In the genomic region with DNA sequence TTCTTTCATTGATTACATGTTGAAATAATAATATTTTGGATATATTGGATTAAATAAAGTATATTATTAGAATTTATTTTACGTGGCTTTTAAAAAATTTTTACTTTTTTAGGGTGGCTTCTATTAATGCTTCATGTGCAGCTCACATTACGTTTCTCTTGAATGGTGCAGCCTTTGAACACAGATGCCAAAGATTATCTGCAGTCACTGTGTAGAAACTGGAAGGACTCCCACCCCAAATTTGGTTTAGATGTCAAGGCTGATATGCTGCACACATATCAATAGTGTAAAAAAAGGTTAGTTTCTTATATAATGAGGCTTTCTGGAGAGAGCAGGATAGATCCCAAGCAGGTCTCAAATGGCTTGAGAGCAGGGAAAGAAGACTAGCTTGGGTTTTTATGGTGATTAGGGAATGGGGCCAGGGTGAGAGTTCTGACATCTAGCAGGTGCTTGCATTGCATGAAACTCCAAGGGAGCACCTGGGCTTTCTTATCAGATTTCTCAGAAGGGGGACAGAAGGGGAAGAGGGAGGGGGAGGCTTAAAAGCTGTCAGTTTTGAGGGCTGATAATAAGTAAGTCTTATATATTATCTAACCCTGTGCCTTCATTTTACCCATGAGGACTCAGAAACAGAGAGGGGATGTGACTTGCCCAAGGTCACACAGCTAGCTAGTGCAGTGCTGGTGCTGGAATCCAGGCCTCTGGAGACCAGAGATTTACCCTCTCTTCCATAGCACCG, we compare ENCODE assay signal across 19 cellular contexts.
"Had no signal": no experiment of that assay in that cellular context is flagged by ENCODE, and none has a peak within 500 bp of the region (broad histone marks: within the 10 kb centered on the region; RNA-seq: fewer than 3 reads in every experiment).

No MANE protein-coding gene starts in this region.

- H3K27me3 ChIP-seq: neutrophil, sigmoid colon, spleen had no signal

- H3K27ac ChIP-seq: neutrophil, parathyroid adenoma, sigmoid colon, spleen had no signal

- H3K9me3 ChIP-seq: neutrophil, sigmoid colon had no signal

- ATAC-seq: activated CD8-positive, alpha-beta memory T cell treated with anti-CD3 and anti-CD28 coated beads, Interleukin-2, amount 10 ng/mL, durations not matched to agents 7 days and 5 days; activated T-helper 17 cell treated with anti-CD3 and anti-CD28 coated beads, Interleukin-2, amount 50 U/mL, for 72 hours; effector memory CD8-positive, alpha-beta T cell; left cardiac atrium; naive thymus-derived CD8-positive, alpha-beta T cell; stimulated activated memory B cell treated with anti-CD40 and anti-IgM and Interleukin-4, amounts not matched to agents 10 μg/mL and 1 μg/mL and 100 μg/mL, for 72 hours had no signal

- H3K9ac ChIP-seq: parathyroid adenoma had no signal

- H3K36me3 ChIP-seq: neutrophil, sigmoid colon, spleen had no signal

- H3K4me3 Mint-ChIP-seq: activated CD4-positive, alpha-beta memory T cell treated with anti-CD3 and anti-CD28 coated beads, Interleukin-2, amount 10 ng/mL, durations not matched to agents 7 days and 5 days; activated CD8-positive, alpha-beta memory T cell treated with anti-CD3 and anti-CD28 coated beads, Interleukin-2, amount 10 ng/mL, durations not matched to agents 7 days and 5 days; activated naive CD8-positive, alpha-beta T cell treated with anti-CD3 and anti-CD28 coated beads, Interleukin-2, amount 10 ng/mL, durations not matched to agents 7 days and 5 days; activated T-helper 17 cell treated with anti-CD3 and anti-CD28 coated beads, Interleukin-2, amount 50 U/mL, for 72 hours; effector memory CD8-positive, alpha-beta T cell; naive thymus-derived CD8-positive, alpha-beta T cell; stimulated activated memory B cell treated with anti-CD40 and anti-IgM and Interleukin-4, amounts not matched to agents 10 μg/mL and 1 μg/mL and 100 μg/mL, for 72 hours had no signal

- H3K9me3 Mint-ChIP-seq: activated CD4-positive, alpha-beta memory T cell treated with anti-CD3 and anti-CD28 coated beads, Interleukin-2, amount 10 ng/mL, durations not matched to agents 7 days and 5 days; activated T-helper 17 cell treated with anti-CD3 and anti-CD28 coated beads, Interleukin-2, amount 50 U/mL, for 72 hours; effector memory CD8-positive, alpha-beta T cell had no signal

- H3K79me2 ChIP-seq: parathyroid adenoma had no signal

- H3K27me3 Mint-ChIP-seq: activated CD4-positive, alpha-beta memory T cell treated with anti-CD3 and anti-CD28 coated beads, Interleukin-2, amount 10 ng/mL, durations not matched to agents 7 days and 5 days; activated CD8-positive, alpha-beta memory T cell treated with anti-CD3 and anti-CD28 coated beads, Interleukin-2, amount 10 ng/mL, durations not matched to agents 7 days and 5 days; activated naive CD8-positive, alpha-beta T cell treated with anti-CD3 and anti-CD28 coated beads, Interleukin-2, amount 10 ng/mL, durations not matched to agents 7 days and 5 days; naive thymus-derived CD8-positive, alpha-beta T cell; stimulated activated memory B cell treated with anti-CD40 and anti-IgM and Interleukin-4, amounts not matched to agents 10 μg/mL and 1 μg/mL and 100 μg/mL, for 72 hours had no signal

- H3K4me1 ChIP-seq: parathyroid adenoma, sigmoid colon had no signal

- H3K4me3 ChIP-seq: sigmoid colon, spleen had no signal

- H3K4me1 Mint-ChIP-seq: activated T-helper 17 cell treated with anti-CD3 and anti-CD28 coated beads, Interleukin-2, amount 50 U/mL, for 72 hours had no signal

- H3K36me3 Mint-ChIP-seq: activated naive CD8-positive, alpha-beta T cell treated with anti-CD3 and anti-CD28 coated beads, Interleukin-2, amount 10 ng/mL, durations not matched to agents 7 days and 5 days had no signal

- DNase-seq: activated CD4-positive, alpha-beta memory T cell treated with anti-CD3 and anti-CD28 coated beads, Interleukin-2, amount 10 ng/mL, durations not matched to agents 7 days and 5 days; activated CD4-positive, alpha-beta T cell treated with anti-CD3 and anti-CD28 coated beads for 48 hours; activated CD4-positive, CD25-positive, alpha-beta regulatory T cell; activated CD8-positive, alpha-beta memory T cell treated with anti-CD3 and anti-CD28 coated beads, Interleukin-2, amount 10 ng/mL, durations not matched to agents 7 days and 5 days; activated naive CD4-positive, alpha-beta T cell treated with Interleukin-2 at 50 U/mL for 16 hours; activated naive CD8-positive, alpha-beta T cell treated with anti-CD3 and anti-CD28 coated beads, Interleukin-2, amount 10 ng/mL, durations not matched to agents 7 days and 5 days; activated T-cell treated with anti-CD3 and anti-CD28 coated beads, Interleukin-2, amount 50 U/mL, for 1 hour; amygdala; effector memory CD8-positive, alpha-beta T cell; left cardiac atrium; mesendoderm; naive thymus-derived CD8-positive, alpha-beta T cell; sigmoid colon; spleen; stimulated activated CD4-positive, alpha-beta T cell treated with anti-CD3 and anti-CD28 coated beads, Interleukin-4, amount 100 ng/mL, for 4 hours had no signal

- H3K27ac Mint-ChIP-seq: activated CD4-positive, alpha-beta memory T cell treated with anti-CD3 and anti-CD28 coated beads, Interleukin-2, amount 10 ng/mL, durations not matched to agents 7 days and 5 days; activated CD8-positive, alpha-beta memory T cell treated with anti-CD3 and anti-CD28 coated beads, Interleukin-2, amount 10 ng/mL, durations not matched to agents 7 days and 5 days; activated naive CD8-positive, alpha-beta T cell treated with anti-CD3 and anti-CD28 coated beads, Interleukin-2, amount 10 ng/mL, durations not matched to agents 7 days and 5 days; activated T-helper 17 cell treated with anti-CD3 and anti-CD28 coated beads, Interleukin-2, amount 50 U/mL, for 72 hours; effector memory CD8-positive, alpha-beta T cell; stimulated activated memory B cell treated with anti-CD40 and anti-IgM and Interleukin-4, amounts not matched to agents 10 μg/mL and 1 μg/mL and 100 μg/mL, for 72 hours had no signal

- H2AFZ ChIP-seq: parathyroid adenoma had no signal
